8 cellular contexts compared by ENCODE assay signal in the genomic region with DNA sequence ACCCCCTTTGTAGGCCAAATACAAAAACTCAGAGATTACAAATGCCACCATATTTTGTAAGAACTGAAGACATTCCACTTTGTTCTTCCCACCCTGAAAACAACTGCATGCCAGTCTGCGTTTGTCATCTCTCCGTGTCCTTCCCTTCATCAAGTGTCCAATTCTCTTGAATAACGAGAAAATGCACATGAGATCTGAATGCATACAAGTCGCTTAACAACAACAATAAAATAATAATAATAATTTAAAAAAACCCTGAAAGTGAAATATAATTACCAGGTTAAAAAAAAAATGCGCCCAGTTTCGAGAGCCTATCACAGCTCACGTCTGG. TPM values are rescaled to one million over a fixed set of nuclear protein-coding genes. Genes with fewer than 3 reads are reported as not detected.
A peak's percentile ranks its signal among the peaks of the same experiment; 100 is the strongest.
DNase-seq lines count a peak whose midpoint lies in the region; ATAC-seq, FAIRE-seq and TF ChIP-seq lines count a peak whose summit lies in the region.

No MANE protein-coding gene starts in this region.

- POLR2A ChIA-PET in CD4-positive, alpha-beta memory T cell (lab: Charles Lee; ENCODE audit: partially characterized antibody): no interaction called here

- peak overlapping the region; percentile 56 for H2AFZ ChIP-seq in OCI-LY3 (ENCODE audit: low read depth, low read length)

- no peak overlapping the region for H3K27ac ChIP-seq in CD4-positive, alpha-beta memory T cell (ENCODE audit: low read depth, low read length)
- H3K27ac ChIP-seq in OCI-LY3 (ENCODE audit: low read length) (no peak overlapping the region), pancreas (peak overlapping the region in 3 of 4 donors; percentile 81 to 100 (median 98))

- FAIRE-seq in endometrium (lab: Jason Lieb, UNC) (peak; percentile 79), pancreas (lab: Jason Lieb, UNC) (peak; percentile 54)

- H3K27me3 ChIP-seq in CD4-positive, alpha-beta memory T cell (ENCODE audit: insufficient read depth, low read length): peaks cover 6% of the 10 kb centered on the region
- H3K27me3 ChIP-seq in OCI-LY3 (ENCODE audit: low read depth, low read length): peaks cover 3% of the 10 kb centered on the region
- no peaks in the 10 kb centered on the region for H3K27me3 ChIP-seq in pancreas

- ATAC-seq in pancreas (no peak), GM18520 (IDR thresholded peaks at IDR 0.05; ENCODE audit: unreplicated experiment) (no peak)

- H3K4me1 ChIP-seq in CD4-positive, alpha-beta memory T cell (ENCODE audit: insufficient read depth, low read length): peaks cover 11% of the 10 kb centered on the region
- H3K4me1 ChIP-seq in OCI-LY3 (ENCODE audit: low read length) (peaks cover 31% of the 10 kb centered on the region), pancreas (peaks cover 4 to 19% (median 16%) of the 10 kb centered on the region in 3 donors)

- peak overlapping the region; percentile 83 for H3K4me2 ChIP-seq in OCI-LY3 (ENCODE audit: low read length)

- no peaks in the 10 kb centered on the region for H4K20me1 ChIP-seq in OCI-LY3 (ENCODE audit: insufficient read depth, low read length)

- peaks cover 20 to 22% of the 10 kb centered on the region in 2 donors for H3K27me3 Mint-ChIP-seq in CD4-positive, alpha-beta memory T cell

- no peak for DNase-seq in CD4-positive, alpha-beta memory T cell
- DNase-seq in pancreas (no peak), SIG-M5 (lab: John Stamatoyannopoulos, UW) (no peak), HCEC 1CT (no peak)
- no peak for DNase-seq in NK-92 treated with Interleukin-12 subunit alpha and Interleukin-12 subunit beta, amount 100 ng/mL, for 24 hours (lab: John Stamatoyannopoulos, UW)

- H3K4me3 Mint-ChIP-seq in CD4-positive, alpha-beta memory T cell: peak overlapping the region; percentile 37 to 82 (median 68)

- H3K4me1 Mint-ChIP-seq in CD4-positive, alpha-beta memory T cell: peaks cover 0 to 8% (median 3%) of the 10 kb centered on the region in 4 donors

- H3K9me3 Mint-ChIP-seq in CD4-positive, alpha-beta memory T cell: no peaks in the 10 kb centered on the region

- no peak overlapping the region for H3K27ac Mint-ChIP-seq in CD4-positive, alpha-beta memory T cell

- intact Hi-C loops in CD4-positive, alpha-beta memory T cell (cut with micrococcal nuclease): loop anchor here (1.0 to 10.0 kb wide), 2 partner anchors 217 to 706 kb away; no protein-coding TSS in a partner anchor
- intact Hi-C loops in pancreas (cut with DNase I): loop anchor here in 1 of 3 donors (10.0 kb wide), 1 partner anchor 546 kb away; no protein-coding TSS in a partner anchor

- H3K79me2 ChIP-seq in OCI-LY3 (ENCODE audit: low read length): peaks cover 29% of the 10 kb centered on the region

- WGBS in pancreas, 2 donors: 6 to 10% methylated on average over 7 of the region's 7 CpGs

- H3K36me3 ChIP-seq in CD4-positive, alpha-beta memory T cell (ENCODE audit: insufficient read depth, low read length): no peaks in the 10 kb centered on the region
- H3K36me3 ChIP-seq in OCI-LY3 (replicated peaks; ENCODE audit: low read depth, low read length): no peaks in the 10 kb centered on the region
- no peaks in the 10 kb centered on the region for H3K36me3 ChIP-seq in pancreas

- TF ChIP-seq CTCF in OCI-LY3 (IDR thresholded peaks at IDR 0.05; ENCODE audit: low read depth, low read length) (no peak), pancreas (IDR thresholded peaks at IDR 0.05) (no peak)

- no peaks in the 10 kb centered on the region for H3K36me3 Mint-ChIP-seq in CD4-positive, alpha-beta memory T cell

- no peaks in the 10 kb centered on the region for H3K9me3 ChIP-seq in CD4-positive, alpha-beta memory T cell (ENCODE audit: control insufficient read depth in 1 of 2, low read length in 2 of 2)
- no peaks in the 10 kb centered on the region for H3K9me3 ChIP-seq in OCI-LY3 (ENCODE audit: insufficient read depth, low read length)
- no peaks in the 10 kb centered on the region for H3K9me3 ChIP-seq in pancreas

- peak overlapping the region; percentile 98 for H3K9ac ChIP-seq in OCI-LY3 (ENCODE audit: low read length)

- CTCF ChIA-PET in CD4-positive, alpha-beta memory T cell (lab: Charles Lee; ENCODE audit: partially characterized antibody): interaction anchor here (0.5 to 1.8 kb wide), 21 partner anchors 9 to 536 kb away, joined by 3 to 18 read pairs (median 3); no protein-coding TSS in a partner anchor

- no peak overlapping the region for H3K4me3 ChIP-seq in CD4-positive, alpha-beta memory T cell (ENCODE audit: low read length in 2 of 2)
- H3K4me3 ChIP-seq in OCI-LY3 (ENCODE audit: low read length) (peak overlapping the region; percentile 83), pancreas (peak overlapping the region in 3 of 4 donors; percentile 20 to 80 (median 53))

RNA-seq across cellular contexts. Expression of a gene that starts 2.0 kb away (rescaled TPM):
- under 1 TPM; 0.03 to 0.09 TPM for total RNA-seq in CD4-positive, alpha-beta memory T cell
- under 1 TPM in 1 of 2 donors, not detected in 1; 0.21 TPM for polyA plus RNA-seq in CD4-positive, alpha-beta memory T cell
- 10 to 100 TPM; 16.6 to 24.0 (median 20.7) TPM for total RNA-seq in pancreas
- polyA plus RNA-seq in pancreas: 1 to 10 TPM; 3.9 to 6.7 TPM

Comparison
In these comparisons a context has a peak if more than half of its experiments do, and no peak if none do; other contexts are left out.
1. H3K27ac ChIP-seq: peak in pancreas (3 of 4); none in CD4-positive, alpha-beta memory T cell (single experiment) and OCI-LY3 (single experiment).
2. H3K4me3 ChIP-seq: peak in OCI-LY3 (single experiment) and pancreas (3 of 4); none in CD4-positive, alpha-beta memory T cell (0 of 2).
3. RNA of a gene that starts 2.0 kb away (total RNA-seq): 16.6 to 24.0 TPM in pancreas; 0.03 to 0.09 TPM in CD4-positive, alpha-beta memory T cell; every median in the first group is over 10 times any median in the second.